8 cellular contexts compared by ENCODE assay signal in the genomic region with DNA sequence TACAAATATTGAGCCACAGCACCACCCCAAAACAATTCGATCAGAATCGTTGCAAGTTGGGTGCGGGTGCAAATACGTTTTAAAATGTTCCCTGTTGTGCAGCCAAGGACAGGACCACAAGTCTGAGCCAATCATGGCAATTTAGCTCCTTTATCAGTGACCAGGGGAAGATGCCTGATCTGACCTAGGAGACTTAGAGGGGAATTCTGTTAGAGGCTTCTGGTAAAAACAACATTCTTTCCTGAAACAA. TPM values are rescaled to one million over a fixed set of nuclear protein-coding genes. Genes with fewer than 3 reads are reported as not detected.
DNase-seq lines count a peak whose midpoint lies in the region; ATAC-seq, FAIRE-seq and TF ChIP-seq lines count a peak whose summit lies in the region.

No MANE protein-coding gene starts in this region.

- no peak for DNase-seq in AG04449 (ENCODE audit: low read depth, low spot score)
- DNase-seq in GM19239 (ENCODE audit: insufficient read length, low spot score), result no peak
- DNase-seq in cardiac fibroblast (ENCODE audit: low read depth in 2 of 2), result no peak
- no peak for DNase-seq in NCI-H1436 treated with DMSO at 0.1 percent for 48 hours (lab: John Stamatoyannopoulos, UW)
- DNase-seq in activated CD4-positive, CD25-positive, alpha-beta regulatory T cell (lab: John Stamatoyannopoulos, UW), result no peak

- no peak for ATAC-seq in GM19467 (IDR thresholded peaks at IDR 0.05; ENCODE audit: unreplicated experiment)

- H3K27ac ChIP-seq in HUES64 (ENCODE audit: low read depth, low read length) (no peak overlapping the region), muscle layer of colon (ENCODE audit: low read depth, low read length) (no peak overlapping the region)

- peak; percentile 72 for FAIRE-seq in GM19239 (lab: Jason Lieb, UNC)

- CTCF ChIA-PET in AG04449 (lab: Yijun Ruan, JAX), result interaction anchor here (0.6 to 3.3 kb wide), 34 partner anchors 10 to 245 kb away, joined by 3 to 34 read pairs (median 5); partner anchors contain the start of gene PHF3

- POLR2A ChIA-PET in AG04449 (lab: Yijun Ruan, JAX), result no interaction called here

- H3K4me3 ChIP-seq in AG04449 (ENCODE audit: low read depth, low read length) (peak overlapping the region; percentile 56), HUES64 (ENCODE audit: low read length) (peak overlapping the region; percentile 65), cardiac fibroblast (replicated peaks in 1 of 2; ENCODE audit: low read depth in 2 of 2, low read length in 2 of 2) (peak overlapping the region; percentile 47), muscle layer of colon (ENCODE audit: low read depth in 1 of 2, low read length in 2 of 2) (peak overlapping the region; percentile 40 to 64)

- H3K27me3 ChIP-seq in HUES64 (ENCODE audit: insufficient read depth, low read length) (no peaks in the 10 kb centered on the region), muscle layer of colon (ENCODE audit: control insufficient read depth in 1 of 2, insufficient read depth in 2 of 2, low read length in 2 of 2) (no peaks in the 10 kb centered on the region)

- H3K36me3 ChIP-seq in HUES64 (ENCODE audit: insufficient read depth, low read length) (no peaks in the 10 kb centered on the region), muscle layer of colon (ENCODE audit: insufficient read depth, low read length) (no peaks in the 10 kb centered on the region)

- TF ChIP-seq CTCF in AG04449 (IDR thresholded peaks at IDR 0.05; ENCODE audit: insufficient read depth, low read length, missing control alignments) (no peak), cardiac fibroblast (IDR thresholded peaks at IDR 0.05; ENCODE audit: low read depth, low read length) (no peak)

- H3K9ac ChIP-seq in HUES64 (ENCODE audit: low read depth, low read length) (peak overlapping the region; percentile 69), muscle layer of colon (ENCODE audit: low read length) (peak overlapping the region; percentile 1)

- H3K4me1 ChIP-seq in HUES64 (ENCODE audit: insufficient read depth, low read length), result peaks cover 4% of the 10 kb centered on the region
- H3K4me1 ChIP-seq in muscle layer of colon (ENCODE audit: insufficient read depth, low read length), result no peaks in the 10 kb centered on the region

- H3K9me3 ChIP-seq in HUES64 (ENCODE audit: insufficient read depth, low read depth, low read length) (no peaks in the 10 kb centered on the region), muscle layer of colon (ENCODE audit: low read length) (no peaks in the 10 kb centered on the region)

- 19% methylated on average over 4 of the region's 4 CpGs for WGBS in HUES64

RNA-seq across cellular contexts. Expression of gene PTP4A1, which starts 25.6 kb away (rescaled TPM):
- polyA plus RNA-seq in HUES64 (2013, experiment 1 of 2), result 60.2 TPM
- polyA plus RNA-seq in HUES64 (2013, experiment 2 of 2), result 62.6 TPM

RNA-seq across cellular contexts. Expression of gene PHF3, which starts 37.7 kb away (rescaled TPM):
- polyA plus RNA-seq in HUES64 (2013, experiment 1 of 2), result 32.1 TPM
- polyA plus RNA-seq in HUES64 (2013, experiment 2 of 2), result 35.1 TPM
